In the genomic region with DNA sequence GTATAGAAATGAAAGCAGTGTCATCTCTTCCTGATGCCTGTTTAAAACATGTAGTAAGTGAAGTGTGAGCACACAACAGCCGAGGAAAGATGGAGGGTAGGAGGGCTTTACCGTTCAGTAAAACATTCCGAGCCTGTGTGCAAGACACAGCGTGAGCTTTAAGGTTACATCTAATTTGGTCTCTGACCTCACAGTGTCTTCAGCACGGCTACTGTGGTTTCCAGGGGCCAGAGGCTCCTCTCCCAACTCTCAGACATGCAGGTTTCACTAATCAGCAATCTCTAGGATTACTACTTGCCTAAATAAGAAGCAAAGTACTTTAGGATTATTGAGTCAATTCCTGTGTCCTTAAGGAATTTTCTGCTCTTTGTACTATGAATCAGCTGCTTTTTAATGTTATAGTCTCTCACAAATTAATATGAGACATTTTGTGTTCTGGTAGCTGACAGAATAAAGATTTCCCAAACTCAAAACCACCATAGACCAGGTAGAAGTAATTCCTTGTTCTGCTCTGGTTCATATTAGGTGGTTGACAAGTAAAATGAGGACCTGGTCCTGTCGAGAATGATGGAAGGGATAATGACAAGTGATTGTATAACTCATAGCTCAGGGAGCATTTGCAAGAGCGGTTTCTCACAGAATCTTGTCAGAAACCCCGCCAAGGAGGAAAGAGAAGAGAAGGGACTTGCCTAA, we compare ENCODE assay signal across 29 cellular contexts. TPM values are rescaled to one million over a fixed set of nuclear protein-coding genes. Genes with fewer than 3 reads are reported as not detected.
A peak's percentile ranks its signal among the peaks of the same experiment; 100 is the strongest.
DNase-seq lines count a peak whose midpoint lies in the region; ATAC-seq and TF ChIP-seq lines count a peak whose summit lies in the region.
"Had no signal": no experiment of that assay in that cellular context is flagged by ENCODE, and none has a peak within 500 bp of the region (broad histone marks: within the 10 kb centered on the region; RNA-seq: fewer than 3 reads in every experiment).

No MANE protein-coding gene starts in this region.

- in situ Hi-C loops in astrocyte of the spinal cord (cut with HindIII; ENCODE audit: low sequenced_read_pairs): no loop called here

- H3K4me2 ChIP-seq in HCT116 (ENCODE audit: low read length): peak overlapping the region; percentile 77
- H3K4me2 ChIP-seq in smooth muscle cell: peak overlapping the region; percentile 77

- ATAC-seq in HCT116 (peak; percentile 21), HG02588 (IDR thresholded peaks at IDR 0.05; ENCODE audit: unreplicated experiment) (no peak)
- ATAC-seq: activated T-cell treated with anti-CD3 and anti-CD28 coated beads, Interleukin-2, amount 50 U/mL, for 72 hours; CD8-positive, alpha-beta T cell; right cardiac atrium had no signal

- H3K36me3 Mint-ChIP-seq in activated T-helper 2 cell treated with anti-CD3 and anti-CD28 coated beads, Interferon-gamma antibody, Interleukin-2, Interleukin-4, amounts not matched to agents 10 μg/mL and 5 μg/mL and 100 μg/mL, durations not matched to agents 14 hours and 24 hours and 36 hours (ENCODE audit: low read depth): no peaks in the 10 kb centered on the region
- H3K36me3 Mint-ChIP-seq: CD8-positive, alpha-beta T cell had no signal

- peaks cover 3% of the 10 kb centered on the region for H3F3A ChIP-seq in smooth muscle cell (ENCODE audit: low read depth)

- no peak overlapping the region for H3K27ac Mint-ChIP-seq in activated T-helper 2 cell treated with anti-CD3 and anti-CD28 coated beads, Interferon-gamma antibody, Interleukin-2, Interleukin-4, amounts not matched to agents 10 μg/mL and 5 μg/mL and 100 μg/mL, durations not matched to agents 14 hours and 24 hours and 36 hours
- H3K27ac Mint-ChIP-seq: activated CD4-positive, alpha-beta T cell treated with anti-CD3 and anti-CD28 coated beads, Interleukin-2, amount 10 ng/mL, durations not matched to agents 24 days and 14 days; activated T-cell treated with anti-CD3 and anti-CD28 coated beads, Interleukin-2, amount 50 U/mL, for 72 hours; CD8-positive, alpha-beta T cell had no signal

- H3K36me3 ChIP-seq in HCT116 (ENCODE audit: control insufficient read depth in 1 of 2, insufficient read depth in 2 of 2, low read length in 2 of 2): no peaks in the 10 kb centered on the region
- H3K36me3 ChIP-seq in smooth muscle cell (ENCODE audit: low read depth): no peaks in the 10 kb centered on the region
- H3K36me3 ChIP-seq: Peyer's patch, SJCRH30 had no signal

- peak overlapping the region; percentile 24 to 48 for H3K4me3 ChIP-seq in HCT116 (replicated peaks in 1 of 2; ENCODE audit: low read depth in 1 of 2, low read length in 2 of 2)
- no peak overlapping the region for H3K4me3 ChIP-seq in astrocyte of the spinal cord (ENCODE audit: low read depth, low read length)
- no peak overlapping the region for H3K4me3 ChIP-seq in smooth muscle cell
- H3K4me3 ChIP-seq: dorsolateral prefrontal cortex, lung, Peyer's patch, SJCRH30 had no signal

- no peaks in the 10 kb centered on the region for H3K79me2 ChIP-seq in HCT116 (ENCODE audit: insufficient read depth, low read length)
- H3K79me2 ChIP-seq in smooth muscle cell (ENCODE audit: low read depth): no peaks in the 10 kb centered on the region

- H3K9ac ChIP-seq in HCT116 (ENCODE audit: low read length) (peak overlapping the region; percentile 53), smooth muscle cell (ENCODE audit: low read depth) (peak overlapping the region; percentile 82)

- H4K20me1 ChIP-seq in HCT116 (ENCODE audit: insufficient read depth) (no peaks in the 10 kb centered on the region), smooth muscle cell (ENCODE audit: low read depth) (no peaks in the 10 kb centered on the region)

- no peaks in the 10 kb centered on the region for H3K27me3 Mint-ChIP-seq in activated T-helper 2 cell treated with anti-CD3 and anti-CD28 coated beads, Interferon-gamma antibody, Interleukin-2, Interleukin-4, amounts not matched to agents 10 μg/mL and 5 μg/mL and 100 μg/mL, durations not matched to agents 14 hours and 24 hours and 36 hours (ENCODE audit: low read depth)

- H3K27ac ChIP-seq in HCT116 (ENCODE audit: low read depth, low read length) (peak overlapping the region; percentile 97), smooth muscle cell (ENCODE audit: low read depth) (peak overlapping the region; percentile 96)
- H3K27ac ChIP-seq: Peyer's patch, SJCRH30 had no signal

- H3K9me3 Mint-ChIP-seq in activated T-helper 2 cell treated with anti-CD3 and anti-CD28 coated beads, Interferon-gamma antibody, Interleukin-2, Interleukin-4, amounts not matched to agents 10 μg/mL and 5 μg/mL and 100 μg/mL, durations not matched to agents 14 hours and 24 hours and 36 hours: no peaks in the 10 kb centered on the region
- H3K9me3 Mint-ChIP-seq: activated CD4-positive, alpha-beta T cell treated with anti-CD3 and anti-CD28 coated beads, Interleukin-2, amount 10 ng/mL, durations not matched to agents 24 days and 14 days; activated T-cell treated with anti-CD3 and anti-CD28 coated beads, Interleukin-2, amount 50 U/mL, for 72 hours; CD8-positive, alpha-beta T cell; central memory CD8-positive, alpha-beta T cell had no signal

- H3K9me3 ChIP-seq in HCT116 (ENCODE audit: control insufficient read depth in 1 of 2, insufficient read depth in 1 of 2, low read depth in 1 of 2, low read length in 2 of 2): no peaks in the 10 kb centered on the region
- no peaks in the 10 kb centered on the region for H3K9me3 ChIP-seq in smooth muscle cell (replicated peaks; ENCODE audit: low read depth)
- H3K9me3 ChIP-seq: Peyer's patch, SJCRH30 had no signal

- H3K4me1 ChIP-seq in HCT116 (ENCODE audit: control insufficient read depth in 1 of 2, insufficient read depth in 2 of 2, low read length in 2 of 2): peaks cover 75 to 78% of the 10 kb centered on the region in 2 experiments
- peaks cover 5% of the 10 kb centered on the region for H3K4me1 ChIP-seq in smooth muscle cell (ENCODE audit: low read depth)
- H3K4me1 ChIP-seq: Peyer's patch, SJCRH30 had no signal

- H3K27me3 ChIP-seq in HCT116 (ENCODE audit: insufficient read depth, low read length): no peaks in the 10 kb centered on the region
- H3K27me3 ChIP-seq in smooth muscle cell (ENCODE audit: low read depth): no peaks in the 10 kb centered on the region
- H3K27me3 ChIP-seq: dorsolateral prefrontal cortex, Peyer's patch, SJCRH30 had no signal

- intact Hi-C loops in HCT116 (cut with micrococcal nuclease): loop anchor here (2.0 to 5.0 kb wide), 4 partner anchors 45 to 255 kb away; no protein-coding TSS in a partner anchor
- intact Hi-C loops in activated T-helper 2 cell treated with anti-CD3 and anti-CD28 coated beads, Interferon-gamma antibody, Interleukin-2, Interleukin-4, amounts not matched to agents 10 μg/mL and 5 μg/mL and 100 μg/mL, durations not matched to agents 14 hours and 24 hours and 36 hours (cut with micrococcal nuclease): no loop called here

- 23% methylated on average over 8 of the region's 8 CpGs for WGBS in smooth muscle cell (ENCODE audit: low lambda C conversion rate)

- H2AFZ ChIP-seq in HCT116 (ENCODE audit: low read depth, low read length, poor library complexity, severe bottlenecking) (no peak overlapping the region), smooth muscle cell (ENCODE audit: low read depth) (peak overlapping the region; percentile 54)

- CTCF ChIA-PET in HCT116 (lab: Charles Lee): interaction anchor here (1.0 kb wide), 1 partner anchor 204 kb away, joined by 3 read pairs; the partner anchor contains the start of gene PRKACB

- RAD21 ChIA-PET in HCT116 (lab: Charles Lee; ENCODE audit: low non-redundant PET in 1 of 2, low total read pairs in 2 of 2, uncharacterized antibody in 2 of 2, unreplicated experiment in 2 of 2): interaction anchor here in 1 of 2 experiments (1.2 kb wide), 1 partner anchor 46 kb away, joined by 3 read pairs; the partner anchor contains the start of gene SAMD13

- TF ChIP-seq POLR2A in HCT116 (IDR thresholded peaks at IDR 0.05; ENCODE audit: borderline replicate concordance, extremely low read depth, insufficient read depth, insufficient read length): no peak

- no peaks in the 10 kb centered on the region for H3K4me1 Mint-ChIP-seq in activated T-helper 2 cell treated with anti-CD3 and anti-CD28 coated beads, Interferon-gamma antibody, Interleukin-2, Interleukin-4, amounts not matched to agents 10 μg/mL and 5 μg/mL and 100 μg/mL, durations not matched to agents 14 hours and 24 hours and 36 hours (ENCODE audit: low read depth)
- H3K4me1 Mint-ChIP-seq: activated CD4-positive, alpha-beta T cell treated with anti-CD3 and anti-CD28 coated beads, Interleukin-2, amount 10 ng/mL, durations not matched to agents 24 days and 14 days; central memory CD8-positive, alpha-beta T cell had no signal

- H3K4me3 Mint-ChIP-seq in activated T-helper 2 cell treated with anti-CD3 and anti-CD28 coated beads, Interferon-gamma antibody, Interleukin-2, Interleukin-4, amounts not matched to agents 10 μg/mL and 5 μg/mL and 100 μg/mL, durations not matched to agents 14 hours and 24 hours and 36 hours (ENCODE audit: low read depth): no peak overlapping the region
- H3K4me3 Mint-ChIP-seq: activated CD4-positive, alpha-beta T cell treated with anti-CD3 and anti-CD28 coated beads, Interleukin-2, amount 10 ng/mL, durations not matched to agents 24 days and 14 days; activated T-cell treated with anti-CD3 and anti-CD28 coated beads, Interleukin-2, amount 50 U/mL, for 72 hours; CD8-positive, alpha-beta T cell; central memory CD8-positive, alpha-beta T cell had no signal

- TF ChIP-seq CTCF in HCT116 (IDR thresholded peaks at IDR 0.05 in 2 of 3, conservative IDR thresholded peaks at IDR 0.05 in 1 of 3; ENCODE audit: borderline replicate concordance in 1 of 3, insufficient read depth in 1 of 3, low read depth in 2 of 3, low read length in 2 of 3) (no peak), astrocyte of the spinal cord (IDR thresholded peaks at IDR 0.05; ENCODE audit: low read depth, low read length) (no peak), smooth muscle cell (IDR thresholded peaks at IDR 0.05; ENCODE audit: borderline replicate concordance, insufficient read depth, poor library complexity, severe bottlenecking) (no peak)

- POLR2A ChIA-PET in HCT116 (lab: Charles Lee): interaction anchor here (0.8 to 2.2 kb wide), 12 partner anchors 9 to 204 kb away, joined by 3 to 9 read pairs (median 3); partner anchors contain the start of gene PRKACB

- BruUV-seq in HCT116 (replicated peaks; lab: Mats Ljungman, UMichigan): TSS peak; percentile 90

- TF ChIP-seq RAD21 in HCT116 (IDR thresholded peaks at IDR 0.05; ENCODE audit: low read depth): no peak

- no peaks in the 10 kb centered on the region; the same call in 1 of the 2 replicates for H3K9me2 ChIP-seq in HCT116 (ENCODE audit: insufficient read depth)

- DNase-seq in HCT116 (ENCODE audit: low read depth, low spot score) (no peak), astrocyte of the spinal cord (ENCODE audit: low read depth, low spot score) (peak; percentile 8), iris pigment epithelial cell (ENCODE audit: low read depth) (peak; percentile 40), smooth muscle cell (lab: John Stamatoyannopoulos, UW; ENCODE audit: unreplicated experiment) (no peak), NCI-H2107 (lab: John Stamatoyannopoulos, UW) (no peak)
- no peak for DNase-seq in activated T-helper 2 cell treated with anti-CD3 and anti-CD28 coated beads, Interferon-gamma antibody, Interleukin-2, Interleukin-4, amounts not matched to agents 10 μg/mL and 5 μg/mL and 100 μg/mL, durations not matched to agents 14 hours and 24 hours and 36 hours (ENCODE audit: low spot score)
- DNase-seq: activated CD4-positive, alpha-beta T cell treated with anti-CD3 and anti-CD28 coated beads, Interleukin-2, amount 10 ng/mL, durations not matched to agents 24 days and 14 days; activated naive CD4-positive, alpha-beta T cell treated with anti-CD3 and anti-CD28 coated beads, Interleukin-2, amount 50 U/mL, for 16 hours; activated T-cell treated with anti-CD3 and anti-CD28 coated beads, Interleukin-2, amount 50 U/mL, for 72 hours; AML-193; aorta; CD8-positive, alpha-beta T cell; GOT3; NCI-H1105 treated with DMSO at 0.1 percent for 48 hours; NCI-H2081 treated with DMSO at 0.1 percent for 48 hours; NK-92 treated with Interleukin-12 subunit alpha and Interleukin-12 subunit beta, amount 100 ng/mL, for 24 hours; Peyer's patch; right cardiac atrium; SJCRH30; stimulated activated CD4-positive, alpha-beta T cell treated with anti-CD3 and anti-CD28 coated beads, Interleukin-15, amount 100 ng/mL, for 24 hours had no signal

RNA-seq across cellular contexts. Expression of gene SAMD13, which starts 46.2 kb away (rescaled TPM):
- total RNA-seq in HCT116 (2021; ENCODE audit: unreplicated experiment) (14.9 TPM), smooth muscle cell (0.54 and 2.7 TPM in 2 replicates)
- 4.8 and 7.6 TPM in 2 replicates for polyA plus RNA-seq in HCT116 (2012)
- polyA plus RNA-seq in smooth muscle cell: 0.66 and 1.0 TPM in 2 replicates
- 0.30 and 0.44 TPM in 2 replicates for total RNA-seq in activated T-helper 2 cell treated with anti-CD3 and anti-CD28 coated beads, Interferon-gamma antibody, Interleukin-2, Interleukin-4, amounts not matched to agents 10 μg/mL and 5 μg/mL and 100 μg/mL, durations not matched to agents 14 hours and 24 hours and 36 hours
- total RNA-seq: CD8-positive, alpha-beta T cell; T-helper 1 cell treated with Interleukin-12 subunit alpha and Interleukin-12 subunit beta and Interleukin-4 antibody, amounts not matched to agents 30 ng/mL and 1 ng/mL, for 36 hours had no signal

RNA-seq across cellular contexts. Expression of gene DNASE2B, which starts 50.6 kb away (rescaled TPM):
- total RNA-seq in HCT116 (2021; ENCODE audit: unreplicated experiment): 0.42 TPM
- 0.22 and 0.48 TPM in 2 replicates for polyA plus RNA-seq in HCT116 (2012)
- not detected in 2 replicates for total RNA-seq in smooth muscle cell
- not detected in 2 replicates for polyA plus RNA-seq in smooth muscle cell
- not detected in 2 replicates for total RNA-seq in activated T-helper 2 cell treated with anti-CD3 and anti-CD28 coated beads, Interferon-gamma antibody, Interleukin-2, Interleukin-4, amounts not matched to agents 10 μg/mL and 5 μg/mL and 100 μg/mL, durations not matched to agents 14 hours and 24 hours and 36 hours
- total RNA-seq: activated CD4-positive, alpha-beta T cell treated with anti-CD3 and anti-CD28 coated beads, Interleukin-2, amount 10 ng/mL, durations not matched to agents 24 days and 14 days; activated T-cell treated with anti-CD3 and anti-CD28 coated beads, Interleukin-2, amount 50 U/mL, for 72 hours; aorta; CD8-positive, alpha-beta T cell; kidney epithelial cell; NCI-H460; osteocyte; Peyer's patch; right cardiac atrium; SJCRH30; T-helper 1 cell treated with Interleukin-12 subunit alpha and Interleukin-12 subunit beta and Interleukin-4 antibody, amounts not matched to agents 30 ng/mL and 1 ng/mL, for 36 hours; urinary bladder had no signal
- polyA plus RNA-seq: right cardiac atrium, urinary bladder had no signal

Comparison
In these comparisons a context has a peak if more than half of its experiments do, and no peak if none do; other contexts are left out.
1. DNase-seq: peak in astrocyte of the spinal cord (single experiment) and iris pigment epithelial cell (single experiment); none in HCT116 (single experiment), smooth muscle cell (single experiment), NCI-H2107 (single experiment) and activated T-helper 2 cell treated with anti-CD3 and anti-CD28 coated beads, Interferon-gamma antibody, Interleukin-2, Interleukin-4, amounts not matched to agents 10 μg/mL and 5 μg/mL and 100 μg/mL, durations not matched to agents 14 hours and 24 hours and 36 hours (single experiment).
2. H3K4me3 ChIP-seq: peak in HCT116 (2 of 2); none in astrocyte of the spinal cord (single experiment) and smooth muscle cell (single experiment).